Comparison of ENCODE assay signal across 26 cellular contexts in genomic region chr13:50141660-50142010, GRCh38.
DNase-seq lines count a peak whose midpoint lies in the region; ATAC-seq and TF ChIP-seq lines count a peak whose summit lies in the region.
"Had no signal": no experiment of that assay in that cellular context is flagged by ENCODE, and none has a peak within 500 bp of the region (broad histone marks: within the 10 kb centered on the region; RNA-seq: fewer than 3 reads in every experiment).

No MANE protein-coding gene starts in this region.

- no peaks in the 10 kb centered on the region for H3K36me3 Mint-ChIP-seq in dendritic cell treated with granulocyte-macrophage colony-stimulating factor and Interleukin-4, amounts not matched to agents 40 ng/mL and 50 ng/mL, for 4 days (ENCODE audit: low read depth)
- H3K36me3 Mint-ChIP-seq: activated naive CD8-positive, alpha-beta T cell treated with anti-CD3 and anti-CD28 coated beads for 36 hours had no signal

- TF ChIP-seq CTCF in right atrium auricular region (IDR thresholded peaks at IDR 0.05) (no peak), upper lobe of right lung (IDR thresholded peaks at IDR 0.05) (no peak)

- no peaks in the 10 kb centered on the region for H3K27me3 Mint-ChIP-seq in dendritic cell treated with granulocyte-macrophage colony-stimulating factor and Interleukin-4, amounts not matched to agents 40 ng/mL and 50 ng/mL, for 4 days
- H3K27me3 Mint-ChIP-seq: B cell had no signal

- intact Hi-C loops in left ventricle myocardium superior (cut with micrococcal nuclease) (no loop called here), upper lobe of right lung (cut with DNase I) (no loop called here)
- intact Hi-C loops in dendritic cell treated with granulocyte-macrophage colony-stimulating factor and Interleukin-4, amounts not matched to agents 40 ng/mL and 50 ng/mL, for 4 days (cut with micrococcal nuclease), result no loop called here

- H3K27ac ChIP-seq in right atrium auricular region (no peak overlapping the region), upper lobe of right lung (peak overlapping the region; percentile 2)
- H3K27ac ChIP-seq: cardiac muscle cell, foreskin keratinocyte, SJSA1 had no signal

- no peak for DNase-seq in left ventricle myocardium superior
- no peak for DNase-seq in right atrium auricular region (ENCODE audit: low spot score)
- peak; percentile 39 for DNase-seq in OCI-M1 (lab: John Stamatoyannopoulos, UW)
- no peak for DNase-seq in upper lobe of right lung
- no peak for DNase-seq in erythroblast (lab: John Stamatoyannopoulos, UW)
- no peak for DNase-seq in NCI-H1105 (lab: John Stamatoyannopoulos, UW)
- DNase-seq: activated CD8-positive, alpha-beta T cell treated with anti-CD3 and anti-CD28 coated beads, Interleukin-2, amount 10 ng/mL, durations not matched to agents 7 days and 5 days; activated naive CD8-positive, alpha-beta T cell treated with anti-CD3 and anti-CD28 coated beads for 36 hours; foreskin keratinocyte; GF-D8; left cardiac atrium; NCI-H1436; NCI-H2107; NCI-H774; stimulated activated CD4-positive, alpha-beta T cell treated with anti-CD3 and anti-CD28 coated beads, Interleukin-1b, Interleukin-23, amount 100 ng/mL, for 48 hours had no signal

- peaks cover 36% of the 10 kb centered on the region for H3K4me1 Mint-ChIP-seq in dendritic cell treated with granulocyte-macrophage colony-stimulating factor and Interleukin-4, amounts not matched to agents 40 ng/mL and 50 ng/mL, for 4 days (ENCODE audit: low read depth)

- no peaks in the 10 kb centered on the region for H3K9me3 Mint-ChIP-seq in dendritic cell treated with granulocyte-macrophage colony-stimulating factor and Interleukin-4, amounts not matched to agents 40 ng/mL and 50 ng/mL, for 4 days
- H3K9me3 Mint-ChIP-seq: activated naive CD8-positive, alpha-beta T cell treated with anti-CD3 and anti-CD28 coated beads for 36 hours; activated T-helper 2 cell treated with anti-CD3 and anti-CD28 coated beads, Interferon-gamma antibody, Interleukin-2, Interleukin-4, amounts not matched to agents 10 μg/mL and 5 μg/mL and 100 μg/mL, durations not matched to agents 14 hours and 24 hours and 36 hours; T-helper 1 cell treated with Interleukin-12 subunit alpha and Interleukin-12 subunit beta and Interleukin-4 antibody, amounts not matched to agents 30 μg/mL and 1 μg/mL, for 36 hours had no signal

- H3K4me1 ChIP-seq in right atrium auricular region (no peaks in the 10 kb centered on the region), upper lobe of right lung (peaks cover 3% of the 10 kb centered on the region)
- H3K4me1 ChIP-seq: ascending aorta, foreskin keratinocyte, SJSA1 had no signal

- H3K27me3 ChIP-seq in right atrium auricular region (no peaks in the 10 kb centered on the region), upper lobe of right lung (no peaks in the 10 kb centered on the region)
- H3K27me3 ChIP-seq: ascending aorta, SJSA1 had no signal

- H3K4me3 ChIP-seq in right atrium auricular region (no peak overlapping the region), upper lobe of right lung (no peak overlapping the region)
- H3K4me3 ChIP-seq: cardiac muscle cell, coronary artery, HAP-1, SJSA1 had no signal

- ATAC-seq in left ventricle myocardium superior (peak; percentile 36), upper lobe of right lung (peak; percentile 85), HG03108 (IDR thresholded peaks at IDR 0.05; ENCODE audit: unreplicated experiment) (no peak)
- ATAC-seq: activated CD8-positive, alpha-beta T cell treated with anti-CD3 and anti-CD28 coated beads, Interleukin-2, amount 10 ng/mL, durations not matched to agents 7 days and 5 days; esophagus mucosa; foreskin keratinocyte had no signal

- H3K9me3 ChIP-seq in right atrium auricular region (no peaks in the 10 kb centered on the region), upper lobe of right lung (no peaks in the 10 kb centered on the region)
- H3K9me3 ChIP-seq: ascending aorta, HAP-1, SJSA1 had no signal

- H3K4me3 Mint-ChIP-seq in dendritic cell treated with granulocyte-macrophage colony-stimulating factor and Interleukin-4, amounts not matched to agents 40 ng/mL and 50 ng/mL, for 4 days, result peak overlapping the region; percentile 30
- H3K4me3 Mint-ChIP-seq: activated CD8-positive, alpha-beta T cell treated with anti-CD3 and anti-CD28 coated beads, Interleukin-2, amount 10 ng/mL, durations not matched to agents 7 days and 5 days; activated naive CD8-positive, alpha-beta T cell treated with anti-CD3 and anti-CD28 coated beads for 36 hours; B cell; T-helper 1 cell treated with Interleukin-12 subunit alpha and Interleukin-12 subunit beta and Interleukin-4 antibody, amounts not matched to agents 30 μg/mL and 1 μg/mL, for 36 hours had no signal

- no peak for TF ChIP-seq POLR2A in erythroblast (IDR thresholded peaks at IDR 0.05; ENCODE audit: low read length)

- H3K36me3 ChIP-seq in right atrium auricular region, result no peaks in the 10 kb centered on the region
- H3K36me3 ChIP-seq in upper lobe of right lung, result no peaks in the 10 kb centered on the region
- H3K36me3 ChIP-seq: ascending aorta, cardiac muscle cell, HAP-1, SJSA1 had no signal

- H3K27ac Mint-ChIP-seq in dendritic cell treated with granulocyte-macrophage colony-stimulating factor and Interleukin-4, amounts not matched to agents 40 ng/mL and 50 ng/mL, for 4 days, result peak overlapping the region; percentile 81
- H3K27ac Mint-ChIP-seq: activated CD8-positive, alpha-beta T cell treated with anti-CD3 and anti-CD28 coated beads, Interleukin-2, amount 10 ng/mL, durations not matched to agents 7 days and 5 days; activated naive CD8-positive, alpha-beta T cell treated with anti-CD3 and anti-CD28 coated beads for 36 hours; activated T-helper 2 cell treated with anti-CD3 and anti-CD28 coated beads, Interferon-gamma antibody, Interleukin-2, Interleukin-4, amounts not matched to agents 10 μg/mL and 5 μg/mL and 100 μg/mL, durations not matched to agents 14 hours and 24 hours and 36 hours; B cell; T-helper 1 cell treated with Interleukin-12 subunit alpha and Interleukin-12 subunit beta and Interleukin-4 antibody, amounts not matched to agents 30 μg/mL and 1 μg/mL, for 36 hours had no signal
